ENCODE assay signal across 14 cellular contexts in the genomic region with DNA sequence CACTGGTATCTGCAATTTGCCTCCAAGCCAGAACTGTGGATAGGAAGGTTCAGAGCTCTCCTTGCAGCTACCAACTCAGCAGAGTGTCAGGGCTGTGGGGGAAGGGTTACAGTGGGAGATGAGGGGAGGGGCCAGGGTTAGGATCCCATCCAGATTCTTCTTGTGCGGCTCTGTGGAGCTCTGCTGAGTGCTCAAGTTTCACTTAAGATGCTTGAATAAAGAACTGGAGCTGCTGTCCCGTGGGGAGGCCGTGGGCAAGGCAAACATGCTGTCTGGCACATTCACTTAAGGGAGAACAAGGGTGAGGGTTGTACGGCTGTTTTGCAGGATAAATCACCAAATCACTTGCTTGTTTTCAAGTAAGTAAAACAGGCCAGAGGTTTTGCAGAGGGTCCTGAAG.
DNase-seq lines count a peak whose midpoint lies in the region; ATAC-seq and TF ChIP-seq lines count a peak whose summit lies in the region.
"Had no signal": no experiment of that assay in that cellular context is flagged by ENCODE, and none has a peak within 500 bp of the region (broad histone marks: within the 10 kb centered on the region; RNA-seq: fewer than 3 reads in every experiment).

No MANE protein-coding gene starts in this region.

- TF ChIP-seq POLR2A in right lobe of liver (IDR thresholded peaks at IDR 0.05) (no peak), esophagus squamous epithelium (IDR thresholded peaks at IDR 0.05) (no peak)

- no peaks in the 10 kb centered on the region for H3K79me1 ChIP-seq in mesenchymal stem cell (replicated peaks; ENCODE audit: low read length, poor library complexity, severe bottlenecking)

- H3K27ac Mint-ChIP-seq in type B pancreatic cell = no peak overlapping the region
- H3K27ac Mint-ChIP-seq: activated CD4-positive, alpha-beta memory T cell treated with anti-CD3 and anti-CD28 coated beads for 36 hours had no signal

- H3K36me3 ChIP-seq in mesenchymal stem cell (ENCODE audit: control insufficient read depth in 1 of 2, insufficient read depth in 2 of 2, low read depth in 1 of 2, low read length in 2 of 2) = no peaks in the 10 kb centered on the region
- no peaks in the 10 kb centered on the region for H3K36me3 ChIP-seq in right lobe of liver
- H3K36me3 ChIP-seq in esophagus squamous epithelium = no peaks in the 10 kb centered on the region

- no peaks in the 10 kb centered on the region for H3K27me3 Mint-ChIP-seq in type B pancreatic cell
- H3K27me3 Mint-ChIP-seq: activated CD4-positive, alpha-beta memory T cell treated with anti-CD3 and anti-CD28 coated beads for 36 hours had no signal

- no peak overlapping the region for H3K23ac ChIP-seq in mesenchymal stem cell (ENCODE audit: low read length in 2 of 2)

- no peak overlapping the region for H2AK5ac ChIP-seq in mesenchymal stem cell (ENCODE audit: low read length, severe bottlenecking)

- peak overlapping the region; percentile 15 for H3K9ac ChIP-seq in mesenchymal stem cell (ENCODE audit: low read length)

- no peaks in the 10 kb centered on the region for H3K9me3 Mint-ChIP-seq in type B pancreatic cell
- H3K9me3 Mint-ChIP-seq: activated CD4-positive, alpha-beta memory T cell treated with anti-CD3 and anti-CD28 coated beads for 36 hours had no signal

- peak overlapping the region; percentile 15 for H3K4me3 Mint-ChIP-seq in type B pancreatic cell
- H3K4me3 Mint-ChIP-seq: activated CD4-positive, alpha-beta memory T cell treated with anti-CD3 and anti-CD28 coated beads for 36 hours had no signal

- peak overlapping the region; percentile 21 for H4K91ac ChIP-seq in mesenchymal stem cell (ENCODE audit: low read length)

- DNase-seq in NCI-H2107 treated with DMSO at 0.1 percent for 48 hours (lab: John Stamatoyannopoulos, UW; ENCODE audit: unreplicated experiment) (peak; percentile 3), NCI-H2107 (lab: John Stamatoyannopoulos, UW) (no peak), coronary artery (ENCODE audit: low spot score) (no peak), mesenchymal stem cell (peak; percentile 20), type B pancreatic cell (ENCODE audit: extremely low spot score, unreplicated experiment) (peak; percentile 70), right lobe of liver (no peak), esophagus squamous epithelium (lab: John Stamatoyannopoulos, UW) (no peak)
- DNase-seq in activated CD4-positive, alpha-beta T cell treated with anti-CD3 and anti-CD28 coated beads, Interleukin-2, amount 50 U/mL, for 1 hour = no peak
- DNase-seq: activated CD4-positive, alpha-beta memory T cell treated with anti-CD3 and anti-CD28 coated beads for 36 hours; activated effector memory CD4-positive, alpha-beta T cell treated with Interleukin-2 at 50 U/mL for 16 hours; central memory CD4-positive, alpha-beta T cell; NCI-H1092 treated with DMSO at 0.1 percent for 48 hours; T1000 had no signal

- TF ChIP-seq CTCF in coronary artery (IDR thresholded peaks at IDR 0.05) (no peak), type B pancreatic cell (conservative IDR thresholded peaks at IDR 0.05) (no peak), right lobe of liver (IDR thresholded peaks at IDR 0.05) (no peak), esophagus squamous epithelium (IDR thresholded peaks at IDR 0.05) (no peak)

- H3K9me3 ChIP-seq in mesenchymal stem cell (ENCODE audit: control insufficient read depth, low read length) = no peaks in the 10 kb centered on the region
- no peaks in the 10 kb centered on the region for H3K9me3 ChIP-seq in right lobe of liver
- no peaks in the 10 kb centered on the region for H3K9me3 ChIP-seq in esophagus squamous epithelium

- ATAC-seq in right lobe of liver = no peak

- H2BK15ac ChIP-seq in mesenchymal stem cell (ENCODE audit: low read depth, poor library complexity, severe bottlenecking) = no peak overlapping the region

- peaks cover 21% of the 10 kb centered on the region for H3K4me1 Mint-ChIP-seq in type B pancreatic cell (ENCODE audit: unreplicated experiment)

- intact Hi-C loops in right lobe of liver (cut with DNase I) (no loop called here), esophagus squamous epithelium (cut with DNase I) (no loop called here)

- H2BK120ac ChIP-seq in mesenchymal stem cell (ENCODE audit: low read depth, low read length) = no peak overlapping the region

- no peak overlapping the region for H2BK5ac ChIP-seq in mesenchymal stem cell (ENCODE audit: low read depth, low read length, poor library complexity, severe bottlenecking)

- no peak overlapping the region for H3K4me3 ChIP-seq in coronary artery
- peak overlapping the region in 1 of 2 experiments; percentile 7 for H3K4me3 ChIP-seq in mesenchymal stem cell (ENCODE audit: insufficient read depth in 1 of 2, low read depth in 1 of 2, low read length in 2 of 2)
- no peak overlapping the region for H3K4me3 ChIP-seq in right lobe of liver
- H3K4me3 ChIP-seq in esophagus squamous epithelium = no peak overlapping the region

- H3K14ac ChIP-seq in mesenchymal stem cell (ENCODE audit: low read length in 2 of 2) = no peak overlapping the region

- no peaks in the 10 kb centered on the region for H3K4me1 ChIP-seq in mesenchymal stem cell (ENCODE audit: control insufficient read depth, insufficient read depth, low read depth, low read length)
- H3K4me1 ChIP-seq in right lobe of liver = peaks cover 0 to 24% (median 7%) of the 10 kb centered on the region in 4 donors
- H3K4me1 ChIP-seq in esophagus squamous epithelium = peaks cover 3 to 18% (median 8%) of the 10 kb centered on the region in 3 donors

- H3K4ac ChIP-seq in mesenchymal stem cell (ENCODE audit: low read depth in 1 of 2, low read length in 2 of 2) = no peak overlapping the region

- 12% methylated on average over 4 of the region's 4 CpGs for WGBS in mesenchymal stem cell
- 58% methylated on average over 2 of the region's 4 CpGs for WGBS in right lobe of liver (ENCODE audit: insufficient coverage, low coverage, low lambda C conversion rate, missing lambda C conversion rate)
- WGBS in esophagus squamous epithelium, 2 donors = 22 to 34% methylated on average over 3 to 4 of the region's 4 CpGs

- H3K36me3 Mint-ChIP-seq in type B pancreatic cell = no peaks in the 10 kb centered on the region
- H3K36me3 Mint-ChIP-seq: activated CD4-positive, alpha-beta memory T cell treated with anti-CD3 and anti-CD28 coated beads for 36 hours had no signal

- H3K18ac ChIP-seq in mesenchymal stem cell (ENCODE audit: low read depth in 1 of 2, low read length in 2 of 2) = no peak overlapping the region

- H3K27me3 ChIP-seq in mesenchymal stem cell (ENCODE audit: control insufficient read depth in 1 of 2, insufficient read depth in 1 of 2, low read length in 2 of 2) (no peaks in the 10 kb centered on the region), right lobe of liver (no peaks in the 10 kb centered on the region), esophagus squamous epithelium (no peaks in the 10 kb centered on the region)

- no peak overlapping the region for H3K4me2 ChIP-seq in mesenchymal stem cell (ENCODE audit: low read length, poor library complexity, severe bottlenecking)

- H3K27ac ChIP-seq in coronary artery (peak overlapping the region; percentile 2 to 22), mesenchymal stem cell (ENCODE audit: low read length, poor library complexity, severe bottlenecking) (no peak overlapping the region), right lobe of liver (no peak overlapping the region), esophagus squamous epithelium (no peak overlapping the region)
- H3K27ac ChIP-seq: 22Rv1 had no signal

- no peak overlapping the region for H4K8ac ChIP-seq in mesenchymal stem cell (ENCODE audit: low read length)

- H2BK12ac ChIP-seq in mesenchymal stem cell (ENCODE audit: low read length in 2 of 2) = peak overlapping the region in 1 of 2 experiments; percentile 79

- no peak overlapping the region for H2AFZ ChIP-seq in mesenchymal stem cell (ENCODE audit: low read depth, low read length)

Comparison
In these comparisons a context has a peak if more than half of its experiments do, and no peak if none do; other contexts are left out.
1. DNase-seq: peak in NCI-H2107 treated with DMSO at 0.1 percent for 48 hours (single experiment), mesenchymal stem cell (single experiment) and type B pancreatic cell (single experiment); none in NCI-H2107 (single experiment), coronary artery (single experiment), activated CD4-positive, alpha-beta T cell treated with anti-CD3 and anti-CD28 coated beads, Interleukin-2, amount 50 U/mL, for 1 hour (single experiment), right lobe of liver (0 of 3) and esophagus squamous epithelium (single experiment).
2. H3K27ac ChIP-seq: peak in coronary artery (2 of 2); none in mesenchymal stem cell (single experiment), right lobe of liver (0 of 3) and esophagus squamous epithelium (0 of 4).